In genomic region chr16:74691093-74691855, GRCh38 we compare ENCODE assay signal across 1 cellular context.
A peak's percentile ranks its signal among the peaks of the same experiment; 100 is the strongest.
TF ChIP-seq lines count a peak whose summit lies in the region.

No MANE protein-coding gene starts in this region.

TF ChIP-seq in HepG2, 621 proteins besides CTCF, POLR2A, EP300 and RAD21:
- TF ChIP-seq CEBPB (IDR thresholded peaks at IDR 0.05; ENCODE audit: borderline replicate concordance, low read depth, low read length) = peak; percentile 79
- no peak for TF ChIP-seq LBX2 (CRISPR knock-in tag; IDR thresholded peaks at IDR 0.05; ENCODE audit: borderline replicate concordance)
- peak; percentile 78 for TF ChIP-seq ZNF652 (CRISPR knock-in tag; IDR thresholded peaks at IDR 0.05; ENCODE audit: borderline replicate concordance, low read depth)
TF ChIP-seq in HepG2: peak in this region for 2.
